ENCODE assay signal across 19 cellular contexts in the genomic region with DNA sequence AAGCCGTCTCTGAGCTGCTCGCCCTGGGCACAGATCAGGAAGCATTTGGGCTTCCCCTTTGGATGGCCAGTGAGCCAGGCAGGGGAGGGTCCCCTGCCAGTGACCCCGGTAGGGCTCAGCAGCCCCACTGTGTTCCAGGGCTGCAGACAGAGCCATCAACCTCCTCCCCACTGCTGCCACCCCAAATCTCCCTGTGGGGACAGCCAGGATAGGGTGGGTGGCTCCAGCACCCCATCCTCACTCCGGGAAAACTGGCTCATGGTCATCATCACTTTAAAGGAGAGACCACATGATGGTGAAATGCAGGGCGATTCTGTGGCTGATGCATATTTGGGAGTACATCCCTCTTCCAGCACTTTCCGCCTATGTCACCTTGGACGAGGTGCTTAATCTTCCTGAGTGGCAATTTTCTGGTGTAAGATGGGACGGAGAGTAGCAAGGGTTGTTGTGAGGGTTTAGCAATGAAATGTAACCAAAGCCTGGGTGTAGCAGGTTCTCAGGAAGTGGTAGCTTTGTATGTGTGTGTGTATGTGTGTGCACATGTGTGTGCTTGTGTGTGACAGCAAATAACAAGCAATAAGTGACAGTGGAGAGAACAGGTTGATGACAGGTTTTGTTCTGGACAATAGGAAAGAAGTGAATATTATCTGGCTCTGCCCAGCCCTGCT.
DNase-seq lines count a peak whose midpoint lies in the region; ATAC-seq lines count a peak whose summit lies in the region.
"Had no signal": no experiment of that assay in that cellular context is flagged by ENCODE, and none has a peak within 500 bp of the region (broad histone marks: within the 10 kb centered on the region; RNA-seq: fewer than 3 reads in every experiment).

No MANE protein-coding gene starts in this region.

- H3K27ac Mint-ChIP-seq in stimulated activated effector memory CD8-positive, alpha-beta T cell treated with anti-CD3 and anti-CD28 coated beads, Interleukin-12 subunit alpha, Interleukin-12 subunit beta, amount 100 ng/mL, for 72 hours = peak overlapping the region; percentile 61
- H3K27ac Mint-ChIP-seq: brain, endodermal cell had no signal

- no peak overlapping the region for H3K4me3 Mint-ChIP-seq in stimulated activated effector memory CD8-positive, alpha-beta T cell treated with anti-CD3 and anti-CD28 coated beads, Interleukin-12 subunit alpha, Interleukin-12 subunit beta, amount 100 ng/mL, for 72 hours
- H3K4me3 Mint-ChIP-seq: brain, endodermal cell, naive B cell had no signal

- no peaks in the 10 kb centered on the region for H3K36me3 Mint-ChIP-seq in stimulated activated effector memory CD8-positive, alpha-beta T cell treated with anti-CD3 and anti-CD28 coated beads, Interleukin-12 subunit alpha, Interleukin-12 subunit beta, amount 100 ng/mL, for 72 hours
- H3K36me3 Mint-ChIP-seq: brain, naive B cell had no signal

- peaks cover 17% of the 10 kb centered on the region for H3K4me1 Mint-ChIP-seq in stimulated activated effector memory CD8-positive, alpha-beta T cell treated with anti-CD3 and anti-CD28 coated beads, Interleukin-12 subunit alpha, Interleukin-12 subunit beta, amount 100 ng/mL, for 72 hours
- H3K4me1 Mint-ChIP-seq: brain, naive B cell had no signal

- peak; percentile 29 for ATAC-seq in esophagus mucosa
- peak; percentile 47 for ATAC-seq in stimulated activated effector memory CD8-positive, alpha-beta T cell treated with anti-CD3 and anti-CD28 coated beads, Interleukin-12 subunit alpha, Interleukin-12 subunit beta, amount 100 ng/mL, for 72 hours
- ATAC-seq in GM19397 (IDR thresholded peaks at IDR 0.05; ENCODE audit: unreplicated experiment) = no peak

- H3K9me3 Mint-ChIP-seq in stimulated activated effector memory CD8-positive, alpha-beta T cell treated with anti-CD3 and anti-CD28 coated beads, Interleukin-12 subunit alpha, Interleukin-12 subunit beta, amount 100 ng/mL, for 72 hours = no peaks in the 10 kb centered on the region
- H3K9me3 Mint-ChIP-seq: endodermal cell had no signal

- peak; percentile 24 for DNase-seq in activated effector memory CD4-positive, alpha-beta T cell treated with anti-CD3 and anti-CD28 coated beads, Interleukin-2, amount 50 U/mL, for 16 hours
- no peak for DNase-seq in activated effector memory CD4-positive, alpha-beta T cell treated with Interleukin-2 at 50 U/mL for 16 hours
- DNase-seq in NCI-H748 (lab: John Stamatoyannopoulos, UW; ENCODE audit: unreplicated experiment) (peak; percentile 84), RKO (ENCODE audit: low spot score) (no peak), NCI-H1105 treated with DMSO at 0.1 percent for 48 hours (lab: John Stamatoyannopoulos, UW) (no peak)
- DNase-seq in stimulated activated effector memory CD8-positive, alpha-beta T cell treated with anti-CD3 and anti-CD28 coated beads, Interleukin-12 subunit alpha, Interleukin-12 subunit beta, amount 100 ng/mL, for 72 hours (ENCODE audit: low spot score in 2 of 2) = peak in 1 of 2 donors; percentile 45
- DNase-seq: activated CD4-positive, alpha-beta T cell treated with anti-CD3 and anti-CD28 coated beads for 48 hours; activated gamma-delta T cell treated with Interleukin-2 at 50 U/mL for 16 hours; C1 segment of cervical spinal cord; KBM-7; mammary epithelial cell; naive B cell; NCI-H1930; NCI-H446; SJCRH30 had no signal

Comparison
In these comparisons a context has a peak if more than half of its experiments do, and no peak if none do; other contexts are left out.
1. DNase-seq: peak in activated effector memory CD4-positive, alpha-beta T cell treated with anti-CD3 and anti-CD28 coated beads, Interleukin-2, amount 50 U/mL, for 16 hours (single experiment) and NCI-H748 (single experiment); none in activated effector memory CD4-positive, alpha-beta T cell treated with Interleukin-2 at 50 U/mL for 16 hours (single experiment), RKO (single experiment) and NCI-H1105 treated with DMSO at 0.1 percent for 48 hours (single experiment).